Comparison of ENCODE assay signal across 8 cellular contexts in genomic region chr1:52296345-52296744, GRCh38.
DNase-seq lines count a peak whose midpoint lies in the region; ATAC-seq and TF ChIP-seq lines count a peak whose summit lies in the region.

No MANE protein-coding gene starts in this region.

- in situ Hi-C loops in astrocyte of the cerebellum (cut with HindIII; ENCODE audit: low sequenced_read_pairs): no loop called here

- peak; percentile 11 for DNase-seq in CMK (ENCODE audit: low read depth)
- DNase-seq in NCI-H345 treated with DMSO at 0.1 percent for 48 hours (lab: John Stamatoyannopoulos, UW; ENCODE audit: unreplicated experiment): peak; percentile 65
- DNase-seq in astrocyte of the cerebellum (ENCODE audit: low read depth): peak; percentile 36
- peak; percentile 64 for DNase-seq in iPS-NIHi11 (ENCODE audit: low spot score)
- DNase-seq in superior temporal gyrus (ENCODE audit: extremely low spot score): peak; percentile 73
- DNase-seq in NK-92 treated with Interleukin-12 subunit alpha and Interleukin-12 subunit beta, amount 100 ng/mL, for 24 hours (lab: John Stamatoyannopoulos, UW): no peak
- no peak for DNase-seq in effector CD8-positive, alpha-beta T cell (lab: John Stamatoyannopoulos, UW)

- no peak overlapping the region for H3K4me3 ChIP-seq in astrocyte of the cerebellum (ENCODE audit: low read depth, low read length)

- peak; percentile 80 for TF ChIP-seq CTCF in astrocyte of the cerebellum (IDR thresholded peaks at IDR 0.05; ENCODE audit: low read depth, low read length, missing control alignments)

- ATAC-seq in GM21576 (IDR thresholded peaks at IDR 0.05; ENCODE audit: unreplicated experiment): peak; percentile 47

Comparison
In these comparisons a context has a peak if more than half of its experiments do, and no peak if none do; other contexts are left out.
1. DNase-seq: peak in CMK (single experiment), NCI-H345 treated with DMSO at 0.1 percent for 48 hours (single experiment), astrocyte of the cerebellum (single experiment), iPS-NIHi11 (single experiment) and superior temporal gyrus (single experiment); none in NK-92 treated with Interleukin-12 subunit alpha and Interleukin-12 subunit beta, amount 100 ng/mL, for 24 hours (single experiment) and effector CD8-positive, alpha-beta T cell (single experiment).